In genomic region chr14:43795600-43796228, GRCh38 we compare ENCODE assay signal across 12 cellular contexts.
A peak's percentile ranks its signal among the peaks of the same experiment; 100 is the strongest.
DNase-seq lines count a peak whose midpoint lies in the region; ATAC-seq, FAIRE-seq and TF ChIP-seq lines count a peak whose summit lies in the region.
"Had no signal": no experiment of that assay in that cellular context is flagged by ENCODE, and none has a peak within 500 bp of the region (broad histone marks: within the 10 kb centered on the region; RNA-seq: fewer than 3 reads in every experiment).

No MANE protein-coding gene starts in this region.

- no peak overlapping the region for H3K27ac Mint-ChIP-seq in T-helper 17 cell
- H3K27ac Mint-ChIP-seq: activated CD8-positive, alpha-beta memory T cell treated with anti-CD3 and anti-CD28 coated beads, Interleukin-2, amount 10 ng/mL, durations not matched to agents 7 days and 5 days had no signal

- H2AFZ ChIP-seq in hepatocyte, result no peak overlapping the region

- H3K4me3 ChIP-seq in hepatocyte, result no peak overlapping the region
- H3K4me3 ChIP-seq: BLaER1 treated with 17β-estradiol and CSF1 and Interleukin-3, amounts not matched to agents 10 nM and 100 nM; upper lobe of left lung had no signal

- peak; percentile 43 to 44 for DNase-seq in Kasumi-1 (lab: John Stamatoyannopoulos, UW)
- peak; percentile 1 for DNase-seq in SW480 (ENCODE audit: low spot score)
- DNase-seq in hepatocyte (ENCODE audit: low spot score), result peak; percentile 39
- no peak for DNase-seq in T-helper 17 cell
- no peak for DNase-seq in stimulated activated CD4-positive, alpha-beta T cell treated with anti-CD3 and anti-CD28 coated beads, Interleukin-1b, Interleukin-23, amount 100 ng/mL, for 48 hours
- DNase-seq: activated CD8-positive, alpha-beta memory T cell treated with anti-CD3 and anti-CD28 coated beads, Interleukin-2, amount 10 ng/mL, durations not matched to agents 7 days and 5 days; cortex of kidney; upper lobe of left lung had no signal

- H3K27me3 Mint-ChIP-seq in T-helper 17 cell, result no peaks in the 10 kb centered on the region
- H3K27me3 Mint-ChIP-seq: activated CD8-positive, alpha-beta memory T cell treated with anti-CD3 and anti-CD28 coated beads, Interleukin-2, amount 10 ng/mL, durations not matched to agents 7 days and 5 days had no signal

- TF ChIP-seq CTCF in hepatocyte (IDR thresholded peaks at IDR 0.05; ENCODE audit: poor library complexity), result peak; percentile 79

- peak; percentile 79 for FAIRE-seq in A204.1 (lab: Jason Lieb, UNC)

- H3K4me3 Mint-ChIP-seq in T-helper 17 cell, result no peak overlapping the region
- H3K4me3 Mint-ChIP-seq: activated CD8-positive, alpha-beta memory T cell treated with anti-CD3 and anti-CD28 coated beads, Interleukin-2, amount 10 ng/mL, durations not matched to agents 7 days and 5 days had no signal

- no peaks in the 10 kb centered on the region for H3K4me1 Mint-ChIP-seq in T-helper 17 cell
- H3K4me1 Mint-ChIP-seq: activated CD8-positive, alpha-beta memory T cell treated with anti-CD3 and anti-CD28 coated beads, Interleukin-2, amount 10 ng/mL, durations not matched to agents 7 days and 5 days had no signal

- no peaks in the 10 kb centered on the region for H4K20me1 ChIP-seq in hepatocyte (ENCODE audit: insufficient read depth, poor library complexity, severe bottlenecking)
- H4K20me1 ChIP-seq: BLaER1 treated with 17β-estradiol and CSF1 and Interleukin-3, amounts not matched to agents 10 nM and 100 nM had no signal

- H3K4me1 ChIP-seq in hepatocyte (ENCODE audit: insufficient read depth), result no peaks in the 10 kb centered on the region
- H3K4me1 ChIP-seq: BLaER1 treated with 17β-estradiol and CSF1 and Interleukin-3, amounts not matched to agents 10 nM and 100 nM; upper lobe of left lung had no signal

- ATAC-seq in HG03457 (IDR thresholded peaks at IDR 0.05; ENCODE audit: unreplicated experiment) (no peak), HG03196 (IDR thresholded peaks at IDR 0.05; ENCODE audit: unreplicated experiment) (no peak), T-helper 17 cell (no peak)
- ATAC-seq: activated CD8-positive, alpha-beta memory T cell treated with anti-CD3 and anti-CD28 coated beads, Interleukin-2, amount 10 ng/mL, durations not matched to agents 7 days and 5 days had no signal

- no peaks in the 10 kb centered on the region for H3K9me2 ChIP-seq in hepatocyte (replicated peaks; ENCODE audit: insufficient read depth)

- H3K36me3 Mint-ChIP-seq in T-helper 17 cell (ENCODE audit: low read depth), result no peaks in the 10 kb centered on the region
- H3K36me3 Mint-ChIP-seq: activated CD8-positive, alpha-beta memory T cell treated with anti-CD3 and anti-CD28 coated beads, Interleukin-2, amount 10 ng/mL, durations not matched to agents 7 days and 5 days had no signal

- H3K27me3 ChIP-seq in hepatocyte, result no peaks in the 10 kb centered on the region
- H3K27me3 ChIP-seq: BLaER1 treated with 17β-estradiol and CSF1 and Interleukin-3, amounts not matched to agents 10 nM and 100 nM; upper lobe of left lung had no signal

- H3K36me3 ChIP-seq in hepatocyte (replicated peaks; ENCODE audit: insufficient read depth, low read depth), result no peaks in the 10 kb centered on the region
- H3K36me3 ChIP-seq: BLaER1 treated with 17β-estradiol and CSF1 and Interleukin-3, amounts not matched to agents 10 nM and 100 nM; upper lobe of left lung had no signal

- H3K27ac ChIP-seq in hepatocyte, result no peak overlapping the region
- H3K27ac ChIP-seq: BLaER1 treated with 17β-estradiol and CSF1 and Interleukin-3, amounts not matched to agents 10 nM and 100 nM; upper lobe of left lung had no signal

- no peak overlapping the region for H3K4me2 ChIP-seq in hepatocyte
- H3K4me2 ChIP-seq: BLaER1 treated with 17β-estradiol and CSF1 and Interleukin-3, amounts not matched to agents 10 nM and 100 nM had no signal

- no peaks in the 10 kb centered on the region for H3K79me2 ChIP-seq in hepatocyte

- H3K9me3 ChIP-seq in hepatocyte (ENCODE audit: low read depth), result no peaks in the 10 kb centered on the region
- H3K9me3 ChIP-seq in T-helper 17 cell (ENCODE audit: control insufficient read depth, low read length, poor library complexity, severe bottlenecking), result no peaks in the 10 kb centered on the region
- H3K9me3 ChIP-seq: BLaER1 treated with 17β-estradiol and CSF1 and Interleukin-3, amounts not matched to agents 10 nM and 100 nM; upper lobe of left lung had no signal

Comparison
In these comparisons a context has a peak if more than half of its experiments do, and no peak if none do; other contexts are left out.
1. DNase-seq: peak in Kasumi-1 (2 of 2), SW480 (single experiment) and hepatocyte (single experiment); none in T-helper 17 cell (0 of 3) and stimulated activated CD4-positive, alpha-beta T cell treated with anti-CD3 and anti-CD28 coated beads, Interleukin-1b, Interleukin-23, amount 100 ng/mL, for 48 hours (single experiment).